In the genomic region with DNA sequence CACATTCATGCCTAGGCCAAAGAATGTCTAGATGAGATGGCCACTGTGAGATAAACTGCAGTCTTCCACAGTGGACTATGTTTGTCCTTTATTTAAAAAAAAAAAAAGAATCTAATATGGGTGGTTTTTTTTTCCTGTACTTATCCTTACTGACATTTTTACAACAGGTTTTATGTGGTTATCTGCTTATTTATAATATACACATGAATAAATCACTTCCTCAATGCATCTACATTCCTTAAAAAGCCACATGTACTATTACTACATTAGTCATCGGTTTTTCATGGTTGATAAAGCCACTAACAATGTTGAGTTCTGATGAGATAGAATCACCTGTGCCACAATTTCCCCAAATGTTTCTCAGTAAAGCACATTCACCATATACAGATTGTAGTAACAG, we compare ENCODE assay signal across 1 cellular context.
TF ChIP-seq lines count a peak whose summit lies in the region.

No MANE protein-coding gene starts in this region.

TF ChIP-seq in WTC11, 78 proteins besides CTCF, POLR2A, EP300 and RAD21 (continued from another document):
- no peak for TF ChIP-seq HMGA2 (CRISPR knock-in tag; IDR thresholded peaks at IDR 0.05)
